Comparison of ENCODE assay signal across 25 cellular contexts in genomic region chr3:122728186-122728585, GRCh38.
"Had no signal": no experiment of that assay in that cellular context is flagged by ENCODE, and none has a peak within 500 bp of the region (broad histone marks: within the 10 kb centered on the region; RNA-seq: fewer than 3 reads in every experiment).

No MANE protein-coding gene starts in this region.

- H3K27ac ChIP-seq: hepatocyte, left ventricle myocardium inferior, neural progenitor cell, ovary, right atrium auricular region, tibial nerve, uterus had no signal

- H3K9ac ChIP-seq: neural progenitor cell had no signal

- DNase-seq: islet precursor cell; left ventricle myocardium inferior; mesendoderm; naive B cell; natural killer cell; nephron progenitor cell; ovary; stimulated activated CD4-positive, alpha-beta T cell treated with anti-CD3 and anti-CD28 coated beads, Interleukin-12 subunit alpha, Interleukin-12 subunit beta, amount 100 ng/mL, for 4 hours; stimulated activated CD4-positive, alpha-beta T cell treated with anti-CD3 and anti-CD28 coated beads, Interleukin-15, amount 100 ng/mL, for 24 hours; stimulated activated CD4-positive, alpha-beta T cell treated with anti-CD3 and anti-CD28 coated beads, Interleukin-2, amount 100 ng/mL, for 24 hours; stimulated activated CD4-positive, alpha-beta T cell treated with anti-CD3 and anti-CD28 coated beads, Interleukin-4, amount 100 ng/mL, for 1 hour; stimulated activated naive CD4-positive, alpha-beta T cell treated with Interleukin-2 at 50 U/mL for 16 hours; stimulated activated naive CD8-positive, alpha-beta T cell treated with anti-CD3 and anti-CD28 coated beads, Interleukin-15, amount 100 ng/mL, for 72 hours; substantia nigra; uterus had no signal

- H3K36me3 ChIP-seq: neural progenitor cell, ovary, right atrium auricular region, uterus had no signal

- H2AFZ ChIP-seq: hepatocyte, neural progenitor cell had no signal

- H3K79me2 ChIP-seq: hepatocyte had no signal

- H3K27me3 Mint-ChIP-seq: naive B cell; progenitor cell of endocrine pancreas; stimulated activated naive CD8-positive, alpha-beta T cell treated with anti-CD3 and anti-CD28 coated beads, Interleukin-15, amount 100 ng/mL, for 72 hours; type B pancreatic cell had no signal

- ATAC-seq: natural killer cell; sciatic nerve; stimulated activated naive CD8-positive, alpha-beta T cell treated with anti-CD3 and anti-CD28 coated beads, Interleukin-15, amount 100 ng/mL, for 72 hours had no signal

- H3K9me3 Mint-ChIP-seq: natural killer cell, type B pancreatic cell had no signal

- H3K4me3 ChIP-seq: hepatocyte, left ventricle myocardium inferior, lung, neural progenitor cell, ovary, right atrium auricular region, skin epidermis, tibial nerve, uterus had no signal

- H3K4me2 ChIP-seq: hepatocyte, neural progenitor cell had no signal

- H3K27ac Mint-ChIP-seq: mesothelial cell of epicardium; natural killer cell; nephron progenitor cell; neural progenitor cell; progenitor cell of endocrine pancreas; stimulated activated naive CD8-positive, alpha-beta T cell treated with anti-CD3 and anti-CD28 coated beads, Interleukin-15, amount 100 ng/mL, for 72 hours; type B pancreatic cell had no signal

- H3K27me3 ChIP-seq: hepatocyte, neural progenitor cell, ovary, right atrium auricular region, tibial nerve, uterus had no signal

- H3K9me3 ChIP-seq: left ventricle myocardium inferior, ovary, right atrium auricular region, tibial nerve, uterus had no signal

- H3K4me1 ChIP-seq: left ventricle myocardium inferior, neural progenitor cell, right atrium auricular region, tibial nerve, uterus had no signal

- H3K4me3 Mint-ChIP-seq: mesothelial cell of epicardium; naive B cell; natural killer cell; nephron progenitor cell; neural progenitor cell; stimulated activated naive CD8-positive, alpha-beta T cell treated with anti-CD3 and anti-CD28 coated beads, Interleukin-15, amount 100 ng/mL, for 72 hours; type B pancreatic cell had no signal

- H3K4me1 Mint-ChIP-seq: mesothelial cell of epicardium; natural killer cell; nephron progenitor cell; neural progenitor cell; stimulated activated naive CD8-positive, alpha-beta T cell treated with anti-CD3 and anti-CD28 coated beads, Interleukin-15, amount 100 ng/mL, for 72 hours had no signal
